In genomic region chr18:77068321-77068841, GRCh38 we compare ENCODE assay signal across 8 cellular contexts.
DNase-seq lines count a peak whose midpoint lies in the region; ATAC-seq, FAIRE-seq and TF ChIP-seq lines count a peak whose summit lies in the region.

No MANE protein-coding gene starts in this region.

- DNase-seq in GM12892 (ENCODE audit: insufficient read length) (no peak), epithelial cell of prostate (ENCODE audit: low read depth, low spot score) (no peak), progenitor cell of endocrine pancreas (ENCODE audit: low spot score, unreplicated experiment) (no peak), NCI-H146 (lab: John Stamatoyannopoulos, UW) (no peak), NCI-H146 treated with DMSO at 0.1 percent for 48 hours (lab: John Stamatoyannopoulos, UW; ENCODE audit: unreplicated experiment) (no peak), ureter (ENCODE audit: low spot score) (no peak)

- no peaks in the 10 kb centered on the region for H3K27me3 Mint-ChIP-seq in T-helper 1 cell treated with Interleukin-12 subunit alpha and Interleukin-12 subunit beta and Interleukin-4 antibody, amounts not matched to agents 30 μg/mL and 1 μg/mL, for 36 hours (ENCODE audit: low read depth)
- H3K27me3 Mint-ChIP-seq in progenitor cell of endocrine pancreas, result no peaks in the 10 kb centered on the region

- FAIRE-seq in GM12892 (lab: Jason Lieb, UNC), result peak; percentile 85

- H3K36me3 Mint-ChIP-seq in T-helper 1 cell treated with Interleukin-12 subunit alpha and Interleukin-12 subunit beta and Interleukin-4 antibody, amounts not matched to agents 30 μg/mL and 1 μg/mL, for 36 hours (ENCODE audit: low read depth), result peaks cover 49% of the 10 kb centered on the region
- peaks cover 14% of the 10 kb centered on the region for H3K36me3 Mint-ChIP-seq in progenitor cell of endocrine pancreas (ENCODE audit: insufficient read depth)

- H3K9me3 Mint-ChIP-seq in T-helper 1 cell treated with Interleukin-12 subunit alpha and Interleukin-12 subunit beta and Interleukin-4 antibody, amounts not matched to agents 30 μg/mL and 1 μg/mL, for 36 hours, result no peaks in the 10 kb centered on the region
- H3K9me3 Mint-ChIP-seq in progenitor cell of endocrine pancreas (ENCODE audit: low read depth), result no peaks in the 10 kb centered on the region

- no peak for TF ChIP-seq CTCF in progenitor cell of endocrine pancreas (IDR thresholded peaks at IDR 0.05; ENCODE audit: unreplicated experiment)

- peak; percentile 61 for TF ChIP-seq POLR2A in GM12892 (IDR thresholded peaks at IDR 0.05; ENCODE audit: low read depth, low read length)

- peaks cover 91% of the 10 kb centered on the region for H3K4me1 Mint-ChIP-seq in T-helper 1 cell treated with Interleukin-12 subunit alpha and Interleukin-12 subunit beta and Interleukin-4 antibody, amounts not matched to agents 30 μg/mL and 1 μg/mL, for 36 hours (ENCODE audit: low read depth)
- peaks cover 19% of the 10 kb centered on the region for H3K4me1 Mint-ChIP-seq in progenitor cell of endocrine pancreas (ENCODE audit: low read depth)

- peak overlapping the region; percentile 62 for H3K27ac ChIP-seq in epithelial cell of prostate

- ATAC-seq in HG02884 (IDR thresholded peaks at IDR 0.05; ENCODE audit: unreplicated experiment), result peak; percentile 31

- H3K27ac Mint-ChIP-seq in T-helper 1 cell treated with Interleukin-12 subunit alpha and Interleukin-12 subunit beta and Interleukin-4 antibody, amounts not matched to agents 30 μg/mL and 1 μg/mL, for 36 hours, result peak overlapping the region; percentile 93
- peak overlapping the region; percentile 94 for H3K27ac Mint-ChIP-seq in progenitor cell of endocrine pancreas

- peak overlapping the region; percentile 72 for H3K4me3 Mint-ChIP-seq in T-helper 1 cell treated with Interleukin-12 subunit alpha and Interleukin-12 subunit beta and Interleukin-4 antibody, amounts not matched to agents 30 μg/mL and 1 μg/mL, for 36 hours
- no peak overlapping the region for H3K4me3 Mint-ChIP-seq in progenitor cell of endocrine pancreas (ENCODE audit: low read depth)
